Comparison of ENCODE assay signal across 16 cellular contexts in the genomic region with DNA sequence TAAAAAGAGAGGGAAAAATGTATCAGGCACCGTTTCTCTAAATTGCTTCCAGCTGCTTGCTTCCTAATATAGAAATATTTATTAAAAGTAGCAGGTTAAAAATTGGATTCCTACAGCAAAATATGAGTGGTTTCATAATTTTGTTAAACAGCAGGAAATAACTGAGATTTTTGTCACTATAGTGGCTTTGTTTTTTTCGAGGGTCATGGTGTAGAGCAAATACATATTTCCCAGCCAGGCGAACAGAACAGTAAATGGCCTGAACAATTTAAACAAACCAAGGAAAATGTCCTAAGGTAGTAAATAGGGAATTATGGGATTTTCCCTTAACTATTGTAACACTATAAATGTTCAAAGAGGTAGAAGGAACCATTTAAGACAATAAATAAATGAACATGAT.
DNase-seq lines count a peak whose midpoint lies in the region; ATAC-seq, FAIRE-seq and TF ChIP-seq lines count a peak whose summit lies in the region.
"Had no signal": no experiment of that assay in that cellular context is flagged by ENCODE, and none has a peak within 500 bp of the region (broad histone marks: within the 10 kb centered on the region; RNA-seq: fewer than 3 reads in every experiment).

No MANE protein-coding gene starts in this region.

- DNase-seq in SK-N-MC (ENCODE audit: low read depth, low spot score) (peak; percentile 10), cardiac fibroblast (ENCODE audit: low read depth in 2 of 2) (peak; percentile 11 to 29), endothelial cell of umbilical vein (ENCODE audit: low read depth, low spot score) (peak; percentile 72), osteocyte (ENCODE audit: extremely low spot score, unreplicated experiment) (no peak), NCI-H82 (lab: John Stamatoyannopoulos, UW) (no peak)
- DNase-seq: BE2C; CD4-positive, alpha-beta memory T cell; DMS79; GOT3; H9 had no signal

- no peaks in the 10 kb centered on the region for H4K20me1 ChIP-seq in endothelial cell of umbilical vein (replicated peaks; ENCODE audit: control insufficient read depth, extremely low read depth, insufficient read depth, low read length)

- peak overlapping the region; percentile 30 for H3K9ac ChIP-seq in SK-N-MC (ENCODE audit: insufficient read length)
- H3K9ac ChIP-seq in endothelial cell of umbilical vein (replicated peaks; ENCODE audit: extremely low read depth, insufficient read depth, low read length): no peak overlapping the region

- peak; percentile 64 for FAIRE-seq in endothelial cell of umbilical vein (lab: Jason Lieb, UNC)
- FAIRE-seq: A204.1, GM12891, GM19239 had no signal

- H3K27me3 ChIP-seq in endothelial cell of umbilical vein (ENCODE audit: control insufficient read depth in 2 of 2, insufficient read depth in 2 of 2, low read length in 2 of 2): no peaks in the 10 kb centered on the region
- H3K27me3 ChIP-seq: BE2C had no signal

- H3K9me1 ChIP-seq in endothelial cell of umbilical vein (replicated peaks; ENCODE audit: control insufficient read depth, extremely low read depth, insufficient read depth, low read length): no peaks in the 10 kb centered on the region

- no peaks in the 10 kb centered on the region for H3K36me3 ChIP-seq in SK-N-MC (ENCODE audit: insufficient read depth, low read length)
- H3K36me3 ChIP-seq in endothelial cell of umbilical vein (ENCODE audit: control insufficient read depth in 2 of 2, extremely low read depth in 1 of 2, insufficient read depth in 2 of 2, low read length in 2 of 2): no peaks in the 10 kb centered on the region
- H3K36me3 ChIP-seq: BE2C had no signal

- POLR2A ChIA-PET in endothelial cell of umbilical vein (lab: Charles Lee): no interaction called here

- H3K27ac ChIP-seq in SK-N-MC: peak overlapping the region; percentile 85
- no peak overlapping the region for H3K27ac ChIP-seq in endothelial cell of umbilical vein (ENCODE audit: insufficient read depth, low read depth, low read length)
- H3K27ac ChIP-seq: C4-2B had no signal

- H3K36me3 Mint-ChIP-seq in osteocyte (ENCODE audit: unreplicated experiment): peaks cover 4% of the 10 kb centered on the region

- H3K9me3 Mint-ChIP-seq in osteocyte (ENCODE audit: unreplicated experiment): peaks cover 11% of the 10 kb centered on the region

- BruUV-seq in endothelial cell of umbilical vein (replicated peaks; lab: Mats Ljungman, UMichigan): no TSS peak

- peaks cover 9% of the 10 kb centered on the region for H3K4me1 ChIP-seq in endothelial cell of umbilical vein (ENCODE audit: control insufficient read depth, extremely low read depth, insufficient read depth, low read length)
- H3K4me1 ChIP-seq: BE2C had no signal

- no peaks in the 10 kb centered on the region for H3K27me3 Mint-ChIP-seq in osteocyte (ENCODE audit: unreplicated experiment)
- H3K27me3 Mint-ChIP-seq: CD4-positive, alpha-beta memory T cell had no signal

- H3K4me3 ChIP-seq in SK-N-MC (peak overlapping the region; percentile 32; the same call in 1 of the 2 replicates), cardiac fibroblast (replicated peaks in 1 of 2; ENCODE audit: low read depth in 2 of 2, low read length in 2 of 2) (no peak overlapping the region), endothelial cell of umbilical vein (replicated peaks in 1 of 3; ENCODE audit: insufficient read depth in 1 of 3, low read depth in 1 of 3, low read length in 3 of 3) (no peak overlapping the region)

- peak overlapping the region; percentile 72 for H3K27ac Mint-ChIP-seq in osteocyte (ENCODE audit: unreplicated experiment)
- H3K27ac Mint-ChIP-seq: CD4-positive, alpha-beta memory T cell; H9 had no signal

- dilution Hi-C loops in endothelial cell of umbilical vein (cut with MboI; ENCODE audit: extremely low pct_ligation_motif_present, low sequenced_read_pairs): no loop called here

- TF ChIP-seq CTCF in cardiac fibroblast (IDR thresholded peaks at IDR 0.05; ENCODE audit: low read depth, low read length) (no peak), endothelial cell of umbilical vein (IDR thresholded peaks at IDR 0.05; ENCODE audit: extremely low read depth in 1 of 2, insufficient read depth in 1 of 2, low read depth in 1 of 2, low read length in 2 of 2) (no peak), osteocyte (IDR thresholded peaks at IDR 0.05) (no peak)

- no peak overlapping the region for H2AFZ ChIP-seq in endothelial cell of umbilical vein (ENCODE audit: low read depth, low read length)

- CTCF ChIA-PET in endothelial cell of umbilical vein (lab: Charles Lee): interaction anchor here (1.5 kb wide), 1 partner anchor 127 kb away, joined by 5 read pairs; no protein-coding TSS in a partner anchor

- no peaks in the 10 kb centered on the region for H3K9me3 ChIP-seq in SK-N-MC (ENCODE audit: low read depth, low read length)
- no peaks in the 10 kb centered on the region for H3K9me3 ChIP-seq in endothelial cell of umbilical vein (replicated peaks; ENCODE audit: control insufficient read depth, insufficient read depth, low read length)
- H3K9me3 ChIP-seq: BE2C had no signal

- ATAC-seq in GM19035 (IDR thresholded peaks at IDR 0.05; ENCODE audit: unreplicated experiment): no peak
- ATAC-seq in HG03108 (IDR thresholded peaks at IDR 0.05; ENCODE audit: unreplicated experiment): no peak

- no peak overlapping the region for H3K4me3 Mint-ChIP-seq in osteocyte (ENCODE audit: unreplicated experiment)
- H3K4me3 Mint-ChIP-seq: CD4-positive, alpha-beta memory T cell; H9 had no signal

- intact Hi-C loops in endothelial cell of umbilical vein (cut with micrococcal nuclease): no loop called here

- H3K4me2 ChIP-seq in endothelial cell of umbilical vein (ENCODE audit: insufficient read depth, low read length): peak overlapping the region; percentile 42

- no peak for TF ChIP-seq POLR2A in endothelial cell of umbilical vein (IDR thresholded peaks at IDR 0.05; ENCODE audit: low read depth, low read length)

- peaks cover 5% of the 10 kb centered on the region for H3K79me2 ChIP-seq in endothelial cell of umbilical vein (ENCODE audit: control insufficient read depth, insufficient read depth, low read length)

- H3K4me1 Mint-ChIP-seq in osteocyte (ENCODE audit: unreplicated experiment): peaks cover 47% of the 10 kb centered on the region
- H3K4me1 Mint-ChIP-seq: H9 had no signal

TF ChIP-seq in endothelial cell of umbilical vein, 7 proteins besides CTCF, POLR2A, EP300 and RAD21:
- no peak for TF ChIP-seq EZH2 (IDR thresholded peaks at IDR 0.05; ENCODE audit: borderline replicate concordance, low read depth, low read length, severe bottlenecking)
- no peak for TF ChIP-seq MYC (IDR thresholded peaks at IDR 0.05; ENCODE audit: low read depth, low read length)
- TF ChIP-seq, protein P1, sequence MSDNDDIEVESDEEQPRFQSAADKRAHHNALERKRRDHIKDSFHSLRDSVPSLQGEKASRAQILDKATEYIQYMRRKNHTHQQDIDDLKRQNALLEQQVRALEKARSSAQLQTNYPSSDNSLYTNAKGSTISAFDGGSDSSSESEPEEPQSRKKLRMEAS (IDR thresholded peaks at IDR 0.05; ENCODE audit: insufficient read depth, insufficient read length): no peak
- TF ChIP-seq GATA2 (IDR thresholded peaks at IDR 0.05; ENCODE audit: insufficient read depth, insufficient read length, low read depth, low read length): no peak
- TF ChIP-seq POLR2AphosphoS5 (IDR thresholded peaks at IDR 0.05; ENCODE audit: insufficient read depth, low read depth, low read length): no peak
- no peak for TF ChIP-seq FOS (IDR thresholded peaks at IDR 0.05; ENCODE audit: borderline replicate concordance, insufficient read depth, low read length)
- no peak for TF ChIP-seq JUN (IDR thresholded peaks at IDR 0.05; ENCODE audit: borderline replicate concordance, insufficient read depth, insufficient read length, low read depth)

Comparison
In these comparisons a context has a peak if more than half of its experiments do, and no peak if none do; other contexts are left out.
1. DNase-seq: peak in SK-N-MC (single experiment), cardiac fibroblast (2 of 2) and endothelial cell of umbilical vein (single experiment); none in osteocyte (single experiment) and NCI-H82 (single experiment).